In genomic region chr4:157217708-157218107, GRCh38 we compare ENCODE assay signal across 8 cellular contexts. TPM values are rescaled to one million over a fixed set of nuclear protein-coding genes. Genes with fewer than 3 reads are reported as not detected.
A peak's percentile ranks its signal among the peaks of the same experiment; 100 is the strongest.
DNase-seq lines count a peak whose midpoint lies in the region; ATAC-seq and TF ChIP-seq lines count a peak whose summit lies in the region.

No MANE protein-coding gene starts in this region.

- H3K9me3 ChIP-seq in heart left ventricle = no peaks in the 10 kb centered on the region
- H3K9me3 ChIP-seq in Panc1 (ENCODE audit: control insufficient read depth, insufficient read depth, low read depth, low read length) = no peaks in the 10 kb centered on the region
- H3K9me3 ChIP-seq in uterus = no peaks in the 10 kb centered on the region

- H3K27me3 ChIP-seq in heart left ventricle = peaks cover 7 to 43% (median 35%) of the 10 kb centered on the region in 9 donors
- H3K27me3 ChIP-seq in Panc1 (ENCODE audit: control insufficient read depth, insufficient read depth, low read length) = no peaks in the 10 kb centered on the region
- peaks cover 43% of the 10 kb centered on the region for H3K27me3 ChIP-seq in foreskin keratinocyte
- peaks cover 0 to 13% of the 10 kb centered on the region in 2 donors for H3K27me3 ChIP-seq in uterus

- H3K27ac ChIP-seq in heart left ventricle = no peak overlapping the region
- no peak overlapping the region for H3K27ac ChIP-seq in Panc1 (ENCODE audit: low read length)
- H3K27ac ChIP-seq in foreskin keratinocyte = no peak overlapping the region
- no peak overlapping the region for H3K27ac ChIP-seq in uterus

- H3K4me3 ChIP-seq in heart left ventricle (no peak overlapping the region), Panc1 (ENCODE audit: low read depth in 2 of 2, low read length in 2 of 2) (no peak overlapping the region), uterus (no peak overlapping the region)

- intact Hi-C loops in heart left ventricle (cut with DNase I) = loop anchor here in 6 of 10 donors (5.0 to 10.0 kb wide), 3 partner anchors 757 to 765 kb away; no protein-coding TSS in a partner anchor
- intact Hi-C loops in left ventricle myocardium superior (cut with micrococcal nuclease) = loop anchor here (10.0 kb wide), 1 partner anchor 757 kb away; no protein-coding TSS in a partner anchor
- intact Hi-C loops in Panc1 (cut with micrococcal nuclease; ENCODE audit: unreplicated experiment) = loop anchor here (2.0 to 5.0 kb wide), 2 partner anchors 761 to 955 kb away; partner anchors contain the start of gene GASK1B
- intact Hi-C loops in uterus (cut with DNase I; ENCODE audit: low total_unique reads) = no loop called here
- intact Hi-C loops in activated CD4-positive, alpha-beta T cell treated with anti-CD3 and anti-CD28 coated beads for 36 hours (cut with DNase I, micrococcal nuclease) = loop anchor here (1.0 to 10.0 kb wide), 3 partner anchors 760 to 957 kb away; partner anchors contain the start of gene GASK1B (in 1 of the 2)

- peak in 8 of 12 donors; percentile 15 to 55 (median 35) for TF ChIP-seq CTCF in heart left ventricle (IDR thresholded peaks at IDR 0.05)
- TF ChIP-seq CTCF in Panc1 (IDR thresholded peaks at IDR 0.05) = peak; percentile 45; the same call in 1 of the 2 replicates
- peak; percentile 68 for TF ChIP-seq CTCF in foreskin keratinocyte (conservative IDR thresholded peaks at IDR 0.05)
- TF ChIP-seq CTCF in uterus (IDR thresholded peaks at IDR 0.05) = peak in 3 of 4 experiments; percentile 29 to 54 (median 38)

- H3K36me3 ChIP-seq in heart left ventricle (no peaks in the 10 kb centered on the region), Panc1 (ENCODE audit: control insufficient read depth, insufficient read depth, low read length) (no peaks in the 10 kb centered on the region), uterus (no peaks in the 10 kb centered on the region)

- ATAC-seq in heart left ventricle (no peak), left ventricle myocardium superior (no peak), Panc1 (no peak), foreskin keratinocyte (no peak), HG02973 (IDR thresholded peaks at IDR 0.05; ENCODE audit: unreplicated experiment) (no peak), GM18909 (IDR thresholded peaks at IDR 0.05; ENCODE audit: poor library complexity, unreplicated experiment) (no peak)
- no peak for ATAC-seq in activated CD4-positive, alpha-beta T cell treated with anti-CD3 and anti-CD28 coated beads for 36 hours

- H3K9me3 Mint-ChIP-seq in activated CD4-positive, alpha-beta T cell treated with anti-CD3 and anti-CD28 coated beads for 36 hours (ENCODE audit: low read depth) = peaks cover 7% of the 10 kb centered on the region

- no peak overlapping the region for H3K4me3 Mint-ChIP-seq in activated CD4-positive, alpha-beta T cell treated with anti-CD3 and anti-CD28 coated beads for 36 hours

- H3K27ac Mint-ChIP-seq in activated CD4-positive, alpha-beta T cell treated with anti-CD3 and anti-CD28 coated beads for 36 hours = no peak overlapping the region

- POLR2A ChIA-PET in Panc1 (lab: Charles Lee) = no interaction called here
- POLR2A ChIA-PET in activated CD4-positive, alpha-beta T cell treated with anti-CD3 and anti-CD28 coated beads for 36 hours (lab: Charles Lee) = no interaction called here

- TF ChIP-seq POLR2A in heart left ventricle (IDR thresholded peaks at IDR 0.05) (no peak), uterus (IDR thresholded peaks at IDR 0.05) (no peak)

- H3K4me1 ChIP-seq in heart left ventricle (peaks cover 0 to 15% (median 3%) of the 10 kb centered on the region in 12 donors), Panc1 (ENCODE audit: control insufficient read depth, insufficient read depth, low read length) (no peaks in the 10 kb centered on the region), foreskin keratinocyte (no peaks in the 10 kb centered on the region), uterus (no peaks in the 10 kb centered on the region)

- no peaks in the 10 kb centered on the region for H3K4me1 Mint-ChIP-seq in activated CD4-positive, alpha-beta T cell treated with anti-CD3 and anti-CD28 coated beads for 36 hours

- in situ Hi-C loops in Panc1 (cut with HindIII; ENCODE audit: low pct_unique_long_range_greater_than_20kb, low sequenced_read_pairs) = no loop called here

- H3K36me3 Mint-ChIP-seq in activated CD4-positive, alpha-beta T cell treated with anti-CD3 and anti-CD28 coated beads for 36 hours (ENCODE audit: low read depth) = peaks cover 5% of the 10 kb centered on the region

- WGBS in heart left ventricle, 4 donors = 19 to 31% (median 25%) methylated on average over 3 of the region's 3 CpGs

- H3K27me3 Mint-ChIP-seq in activated CD4-positive, alpha-beta T cell treated with anti-CD3 and anti-CD28 coated beads for 36 hours = peaks cover 21% of the 10 kb centered on the region

- BruUV-seq in Panc1 (replicated peaks; lab: Mats Ljungman, UMichigan) = no TSS peak

- no peak for DNase-seq in heart left ventricle
- DNase-seq in left ventricle myocardium superior = no peak
- DNase-seq in Panc1 (ENCODE audit: low read depth, low spot score) = no peak
- peak in 1 of 2 donors; percentile 9 for DNase-seq in foreskin keratinocyte
- no peak for DNase-seq in uterus
- DNase-seq in activated CD4-positive, alpha-beta T cell treated with anti-CD3 and anti-CD28 coated beads for 36 hours = no peak

- CTCF ChIA-PET in Panc1 (lab: Charles Lee) = no interaction called here
- CTCF ChIA-PET in activated CD4-positive, alpha-beta T cell treated with anti-CD3 and anti-CD28 coated beads for 36 hours (lab: Charles Lee) = no interaction called here

RNA-seq across cellular contexts. Expression of gene GRIA2, which starts 2.8 kb away (rescaled TPM):
- under 1 TPM in 2 of 9 donors, not detected in 7; 0.17 to 0.36 TPM for total RNA-seq in heart left ventricle
- not detected for polyA plus RNA-seq in heart left ventricle
- not detected for total RNA-seq in left ventricle myocardium superior
- not detected for total RNA-seq in Panc1 (2021; ENCODE audit: unreplicated experiment)
- not detected for polyA plus RNA-seq in Panc1 (2012; ENCODE audit: insufficient read length)
- total RNA-seq in foreskin keratinocyte = not detected in 2 replicates
- not detected in 2 replicates for polyA plus RNA-seq in foreskin keratinocyte
- 10 to 100 TPM in 3 of 4 donors, 1 to 10 TPM in 1; 10.0 to 64.5 (median 36.6) TPM for total RNA-seq in uterus
- total RNA-seq in activated CD4-positive, alpha-beta T cell treated with anti-CD3 and anti-CD28 coated beads for 36 hours = not detected

Comparison
In these comparisons a context has a peak if more than half of its experiments do, and no peak if none do; other contexts are left out.
1. RNA of gene GRIA2, which starts 2.8 kb away (total RNA-seq): 10.0 to 64.5 TPM in uterus; not detected in left ventricle myocardium superior (single experiment), 0.17 to 0.36 TPM in heart left ventricle, not detected in Panc1 (single experiment), not detected in foreskin keratinocyte and not detected in activated CD4-positive, alpha-beta T cell treated with anti-CD3 and anti-CD28 coated beads for 36 hours; every median in the first group is over 4 times any median in the second.
2. Peak in every context shown above with its lines, with median percentiles within 50 percentile points of each other: CTCF ChIP-seq.